Comparison of ENCODE assay signal across 24 cellular contexts in genomic region chr6:140394141-140394540, GRCh38.
DNase-seq lines count a peak whose midpoint lies in the region; ATAC-seq, FAIRE-seq and TF ChIP-seq lines count a peak whose summit lies in the region.
"Had no signal": no experiment of that assay in that cellular context is flagged by ENCODE, and none has a peak within 500 bp of the region (broad histone marks: within the 10 kb centered on the region; RNA-seq: fewer than 3 reads in every experiment).

No MANE protein-coding gene starts in this region.

- no peak overlapping the region for H3K4me3 Mint-ChIP-seq in astrocyte (ENCODE audit: unreplicated experiment)
- H3K4me3 Mint-ChIP-seq: CD4-positive, alpha-beta memory T cell; GM23338; H9; IgD-negative memory B cell had no signal

- H3K36me3 Mint-ChIP-seq in astrocyte (ENCODE audit: low read depth, unreplicated experiment), result no peaks in the 10 kb centered on the region
- H3K36me3 Mint-ChIP-seq: CD4-positive, alpha-beta memory T cell; IgD-negative memory B cell had no signal

- no peak overlapping the region for H2AFZ ChIP-seq in astrocyte (ENCODE audit: low read depth, low read length)
- H2AFZ ChIP-seq: GM23338 had no signal

- H3K4me2 ChIP-seq in astrocyte (ENCODE audit: low read length), result no peak overlapping the region
- H3K4me2 ChIP-seq: GM23338, KMS-11 had no signal

- no peaks in the 10 kb centered on the region for H4K20me1 ChIP-seq in astrocyte (ENCODE audit: insufficient read depth, low read length)
- H4K20me1 ChIP-seq: BLaER1 treated with 17β-estradiol and CSF1 and Interleukin-3, amounts not matched to agents 10 nM and 100 nM had no signal

- DNase-seq in AG08395 (ENCODE audit: low spot score) (peak; percentile 10), astrocyte (ENCODE audit: low read depth) (no peak), iris pigment epithelial cell (ENCODE audit: low read depth) (peak; percentile 45), germinal center (ENCODE audit: low spot score) (no peak)
- DNase-seq: AML-193; Caco-2; CD4-positive, alpha-beta memory T cell; DMS153; DND-41; H9; MM.1S; NCI-H2029; NCI-H446 treated with DMSO at 0.1 percent for 48 hours; NCI-H526; NCI-H82; NK-92 treated with Interleukin-12 subunit alpha and Interleukin-12 subunit beta, amount 100 ng/mL, for 24 hours; PC-3 had no signal

- no peaks in the 10 kb centered on the region for H3K36me3 ChIP-seq in astrocyte (ENCODE audit: insufficient read depth, low read length)
- H3K36me3 ChIP-seq: BLaER1 treated with 17β-estradiol and CSF1 and Interleukin-3, amounts not matched to agents 10 nM and 100 nM had no signal

- no peaks in the 10 kb centered on the region for H3K27me3 Mint-ChIP-seq in astrocyte (ENCODE audit: low read depth, unreplicated experiment)
- H3K27me3 Mint-ChIP-seq: IgD-negative memory B cell had no signal

- H3K79me2 ChIP-seq in astrocyte (ENCODE audit: insufficient read depth, low read length), result no peaks in the 10 kb centered on the region

- no peak overlapping the region for H3K27ac Mint-ChIP-seq in astrocyte (ENCODE audit: unreplicated experiment)
- H3K27ac Mint-ChIP-seq: CD4-positive, alpha-beta memory T cell; GM23338; H9; IgD-negative memory B cell had no signal

- H3K9me3 Mint-ChIP-seq in astrocyte (ENCODE audit: unreplicated experiment), result no peaks in the 10 kb centered on the region
- H3K9me3 Mint-ChIP-seq: CD4-positive, alpha-beta memory T cell; GM23338; H9; IgD-negative memory B cell had no signal

- H3K27me3 ChIP-seq in astrocyte (ENCODE audit: insufficient read depth, low read length), result no peaks in the 10 kb centered on the region
- H3K27me3 ChIP-seq: BLaER1 treated with 17β-estradiol and CSF1 and Interleukin-3, amounts not matched to agents 10 nM and 100 nM had no signal

- H3K9ac ChIP-seq in astrocyte (ENCODE audit: low read length), result no peak overlapping the region
- H3K9ac ChIP-seq: KMS-11 had no signal

- H3K4me3 ChIP-seq in astrocyte (ENCODE audit: insufficient read depth, low read depth, low read length), result no peak overlapping the region
- H3K4me3 ChIP-seq: BLaER1 treated with 17β-estradiol and CSF1 and Interleukin-3, amounts not matched to agents 10 nM and 100 nM; GM23338 had no signal

- no peak for TF ChIP-seq CTCF in astrocyte (IDR thresholded peaks at IDR 0.05; ENCODE audit: insufficient read depth, low read depth, low read length)

- no peak overlapping the region for H3K27ac ChIP-seq in astrocyte (ENCODE audit: low read depth, low read length)
- H3K27ac ChIP-seq: KMS-11 had no signal

- H3K4me1 ChIP-seq in astrocyte (ENCODE audit: insufficient read depth, low read length), result no peaks in the 10 kb centered on the region
- H3K4me1 ChIP-seq: Caco-2 had no signal

- no peaks in the 10 kb centered on the region for H3K4me1 Mint-ChIP-seq in astrocyte (ENCODE audit: low read depth, unreplicated experiment)
- H3K4me1 Mint-ChIP-seq: CD4-positive, alpha-beta memory T cell; H9; IgD-negative memory B cell had no signal

- H3K9me3 ChIP-seq in astrocyte (ENCODE audit: insufficient read depth, low read depth, low read length), result no peaks in the 10 kb centered on the region
- H3K9me3 ChIP-seq: Caco-2 had no signal

- FAIRE-seq in G401.6 (lab: Jason Lieb, UNC) (peak; percentile 33), astrocyte (lab: Jason Lieb, UNC) (peak; percentile 70)

- ATAC-seq in HG03354 (IDR thresholded peaks at IDR 0.05; ENCODE audit: poor library complexity, severe bottlenecking, unreplicated experiment), result no peak
- no peak for ATAC-seq in HG03460 (IDR thresholded peaks at IDR 0.05; ENCODE audit: unreplicated experiment)
- ATAC-seq: GM23338, PC-3 had no signal

Comparison
In these comparisons a context has a peak if more than half of its experiments do, and no peak if none do; other contexts are left out.
1. DNase-seq: peak in AG08395 (single experiment) and iris pigment epithelial cell (single experiment); none in astrocyte (single experiment) and germinal center (single experiment).